ENCODE assay signal across 8 cellular contexts in genomic region chr6:132812756-132813172, GRCh38. TPM values are rescaled to one million over a fixed set of nuclear protein-coding genes. Genes with fewer than 3 reads are reported as not detected.
DNase-seq lines count a peak whose midpoint lies in the region; ATAC-seq and TF ChIP-seq lines count a peak whose summit lies in the region.

No MANE protein-coding gene starts in this region.

- TF ChIP-seq CTCF in kidney epithelial cell (IDR thresholded peaks at IDR 0.05; ENCODE audit: insufficient read depth, low read length, poor library complexity, severe bottlenecking) = no peak
- no peak for TF ChIP-seq CTCF in suprapubic skin (IDR thresholded peaks at IDR 0.05)

- peak overlapping the region; percentile 90 for H3K27ac Mint-ChIP-seq in activated T-helper 1 cell treated with anti-CD3 and anti-CD28 coated beads, Interleukin-12 subunit alpha, Interleukin-12 subunit beta, Interleukin-2, Interleukin-4 antibody, amounts not matched to agents 30 ng/mL and 10 ng/mL and 1 ng/mL, durations not matched to agents 14 hours and 24 hours and 36 hours

- TF ChIP-seq EP300 in suprapubic skin (IDR thresholded peaks at IDR 0.05) = no peak

- no peak for DNase-seq in activated T-cell treated with anti-CD3 and anti-CD28 coated beads, Interleukin-2, amount 50 U/mL, for 4 hours
- DNase-seq in activated T-cell treated with anti-CD3 and anti-CD28 coated beads, Interleukin-2, amount 50 U/mL, for 48 hours = no peak
- no peak for DNase-seq in activated T-helper 1 cell treated with anti-CD3 and anti-CD28 coated beads, Interleukin-12 subunit alpha, Interleukin-12 subunit beta, Interleukin-2, Interleukin-4 antibody, amounts not matched to agents 30 ng/mL and 10 ng/mL and 1 ng/mL, durations not matched to agents 14 hours and 24 hours and 36 hours (ENCODE audit: low spot score)
- DNase-seq in kidney epithelial cell (ENCODE audit: low read depth) (no peak), suprapubic skin (ENCODE audit: low spot score in 2 of 2) (no peak), AG08396 (ENCODE audit: low spot score) (no peak)

- intact Hi-C loops in activated T-helper 1 cell treated with anti-CD3 and anti-CD28 coated beads, Interleukin-12 subunit alpha, Interleukin-12 subunit beta, Interleukin-2, Interleukin-4 antibody, amounts not matched to agents 30 ng/mL and 10 ng/mL and 1 ng/mL, durations not matched to agents 14 hours and 24 hours and 36 hours (cut with micrococcal nuclease) = loop anchor here (2.0 to 5.0 kb wide), 3 partner anchors 50 to 445 kb away; no protein-coding TSS in a partner anchor

- no peaks in the 10 kb centered on the region for H3K27me3 Mint-ChIP-seq in activated T-cell treated with anti-CD3 and anti-CD28 coated beads, Interleukin-2, amount 50 U/mL, for 4 hours (ENCODE audit: low read depth)
- peaks cover 20% of the 10 kb centered on the region for H3K27me3 Mint-ChIP-seq in activated T-helper 1 cell treated with anti-CD3 and anti-CD28 coated beads, Interleukin-12 subunit alpha, Interleukin-12 subunit beta, Interleukin-2, Interleukin-4 antibody, amounts not matched to agents 30 ng/mL and 10 ng/mL and 1 ng/mL, durations not matched to agents 14 hours and 24 hours and 36 hours (ENCODE audit: insufficient read depth)

- ATAC-seq in activated T-cell treated with anti-CD3 and anti-CD28 coated beads, Interleukin-2, amount 50 U/mL, for 4 hours = peak in 1 of 2 donors; percentile 0
- peak; percentile 14 for ATAC-seq in HG03159 (IDR thresholded peaks at IDR 0.05; ENCODE audit: unreplicated experiment)
- no peak for ATAC-seq in HG03095 (IDR thresholded peaks at IDR 0.05; ENCODE audit: unreplicated experiment)

- peak overlapping the region; percentile 99 for H3K4me3 Mint-ChIP-seq in activated T-cell treated with anti-CD3 and anti-CD28 coated beads, Interleukin-2, amount 50 U/mL, for 4 hours
- H3K4me3 Mint-ChIP-seq in activated T-helper 1 cell treated with anti-CD3 and anti-CD28 coated beads, Interleukin-12 subunit alpha, Interleukin-12 subunit beta, Interleukin-2, Interleukin-4 antibody, amounts not matched to agents 30 ng/mL and 10 ng/mL and 1 ng/mL, durations not matched to agents 14 hours and 24 hours and 36 hours = peak overlapping the region; percentile 89

- 0% methylated on average over 5 of the region's 5 CpGs for WGBS in suprapubic skin

- no peaks in the 10 kb centered on the region for H3K27me3 ChIP-seq in kidney epithelial cell (ENCODE audit: control insufficient read depth, insufficient read depth, low read length)
- H3K27me3 ChIP-seq in suprapubic skin = no peaks in the 10 kb centered on the region

- H3K36me3 Mint-ChIP-seq in activated T-cell treated with anti-CD3 and anti-CD28 coated beads, Interleukin-2, amount 50 U/mL, for 4 hours (ENCODE audit: insufficient read depth) = peaks cover 34% of the 10 kb centered on the region
- peaks cover 34% of the 10 kb centered on the region for H3K36me3 Mint-ChIP-seq in activated T-helper 1 cell treated with anti-CD3 and anti-CD28 coated beads, Interleukin-12 subunit alpha, Interleukin-12 subunit beta, Interleukin-2, Interleukin-4 antibody, amounts not matched to agents 30 ng/mL and 10 ng/mL and 1 ng/mL, durations not matched to agents 14 hours and 24 hours and 36 hours (ENCODE audit: low read depth)

- peaks cover 34% of the 10 kb centered on the region for H3K4me1 ChIP-seq in suprapubic skin

- no peaks in the 10 kb centered on the region for H3K9me3 ChIP-seq in suprapubic skin

- no peak for TF ChIP-seq POLR2A in suprapubic skin (IDR thresholded peaks at IDR 0.05)

- no peaks in the 10 kb centered on the region for H3K9me3 Mint-ChIP-seq in activated T-cell treated with anti-CD3 and anti-CD28 coated beads, Interleukin-2, amount 50 U/mL, for 4 hours
- no peaks in the 10 kb centered on the region for H3K9me3 Mint-ChIP-seq in activated T-helper 1 cell treated with anti-CD3 and anti-CD28 coated beads, Interleukin-12 subunit alpha, Interleukin-12 subunit beta, Interleukin-2, Interleukin-4 antibody, amounts not matched to agents 30 ng/mL and 10 ng/mL and 1 ng/mL, durations not matched to agents 14 hours and 24 hours and 36 hours

- peak overlapping the region; percentile 91 for H3K4me3 ChIP-seq in kidney epithelial cell (ENCODE audit: low read depth, low read length)
- peak overlapping the region; percentile 92 for H3K4me3 ChIP-seq in suprapubic skin

- H3K36me3 ChIP-seq in kidney epithelial cell (ENCODE audit: control insufficient read depth, insufficient read depth, low read length) (peaks cover 1% of the 10 kb centered on the region), suprapubic skin (peaks cover 19% of the 10 kb centered on the region)

- H3K27ac ChIP-seq in suprapubic skin = peak overlapping the region; percentile 91

- H3K4me1 Mint-ChIP-seq in activated T-cell treated with anti-CD3 and anti-CD28 coated beads, Interleukin-2, amount 50 U/mL, for 4 hours (ENCODE audit: low read depth) = peaks cover 28% of the 10 kb centered on the region
- peaks cover 37% of the 10 kb centered on the region for H3K4me1 Mint-ChIP-seq in activated T-helper 1 cell treated with anti-CD3 and anti-CD28 coated beads, Interleukin-12 subunit alpha, Interleukin-12 subunit beta, Interleukin-2, Interleukin-4 antibody, amounts not matched to agents 30 ng/mL and 10 ng/mL and 1 ng/mL, durations not matched to agents 14 hours and 24 hours and 36 hours (ENCODE audit: low read depth)

RNA-seq across cellular contexts. Expression of gene RPS12, which starts 1.6 kb away (rescaled TPM):
- total RNA-seq in activated T-cell treated with anti-CD3 and anti-CD28 coated beads, Interleukin-2, amount 50 U/mL, for 4 hours = 1,000 to 10,000 TPM; 1,815 to 1,961 (median 1,864) TPM
- 1,027 and 1,074 TPM in 2 replicates for total RNA-seq in activated T-helper 1 cell treated with anti-CD3 and anti-CD28 coated beads, Interleukin-12 subunit alpha, Interleukin-12 subunit beta, Interleukin-2, Interleukin-4 antibody, amounts not matched to agents 30 ng/mL and 10 ng/mL and 1 ng/mL, durations not matched to agents 14 hours and 24 hours and 36 hours
- 3,542 and 3,676 TPM in 2 replicates for total RNA-seq in kidney epithelial cell
- total RNA-seq in suprapubic skin = 1,000 to 10,000 TPM in 3 of 4 donors, 100 to 1,000 TPM in 1; 975 to 2,366 (median 2,183) TPM

RNA-seq across cellular contexts. Expression of gene SLC18B1, which starts 14.3 kb away (rescaled TPM):
- total RNA-seq in activated T-cell treated with anti-CD3 and anti-CD28 coated beads, Interleukin-2, amount 50 U/mL, for 4 hours = 1 to 10 TPM; 3.8 to 4.5 (median 4.3) TPM
- 3.4 and 3.7 TPM in 2 replicates for total RNA-seq in activated T-helper 1 cell treated with anti-CD3 and anti-CD28 coated beads, Interleukin-12 subunit alpha, Interleukin-12 subunit beta, Interleukin-2, Interleukin-4 antibody, amounts not matched to agents 30 ng/mL and 10 ng/mL and 1 ng/mL, durations not matched to agents 14 hours and 24 hours and 36 hours
- total RNA-seq in kidney epithelial cell (10.7 and 11.9 TPM in 2 replicates), suprapubic skin (10 to 100 TPM in 2 of 4 donors, 1 to 10 TPM in 2; 8.4 to 11.2 (median 9.9) TPM)

RNA-seq across cellular contexts. Expression of gene VNN2, which starts 55.1 kb away (rescaled TPM):
- total RNA-seq in activated T-cell treated with anti-CD3 and anti-CD28 coated beads, Interleukin-2, amount 50 U/mL, for 4 hours = 1 to 10 TPM in 2 of 3 donors, under 1 TPM in 1; 0.76 to 1.4 (median 1.2) TPM
- 2.5 and 2.7 TPM in 2 replicates for total RNA-seq in activated T-helper 1 cell treated with anti-CD3 and anti-CD28 coated beads, Interleukin-12 subunit alpha, Interleukin-12 subunit beta, Interleukin-2, Interleukin-4 antibody, amounts not matched to agents 30 ng/mL and 10 ng/mL and 1 ng/mL, durations not matched to agents 14 hours and 24 hours and 36 hours
- total RNA-seq in kidney epithelial cell = 0.33 TPM in 1 of 2 replicates, not detected in the other
- total RNA-seq in suprapubic skin = 1 to 10 TPM in 1 of 4 donors, under 1 TPM in 2, not detected in 1; 0.39 to 1.6 (median 0.64) TPM
